17 cellular contexts compared by ENCODE assay signal in the genomic region with DNA sequence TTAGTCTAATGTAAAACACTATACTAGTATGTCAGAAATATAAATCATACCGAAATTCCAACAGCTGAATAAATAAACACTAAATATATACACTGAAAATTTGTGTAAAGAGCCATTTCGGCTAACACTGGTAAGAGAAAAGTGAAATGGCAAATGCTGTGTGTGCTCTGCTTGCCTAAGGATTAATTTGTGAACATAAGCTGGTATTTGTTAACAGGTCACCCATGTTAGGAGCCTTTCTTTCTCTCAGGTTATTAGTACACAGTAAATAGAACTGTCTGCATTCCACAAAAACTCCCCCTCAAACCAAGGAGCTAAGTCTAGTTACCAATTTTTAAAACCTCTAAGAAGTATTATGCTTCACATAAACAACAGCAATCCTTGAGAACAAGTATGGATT. TPM values are rescaled to one million over a fixed set of nuclear protein-coding genes. Genes with fewer than 3 reads are reported as not detected.
DNase-seq lines count a peak whose midpoint lies in the region; ATAC-seq, FAIRE-seq and TF ChIP-seq lines count a peak whose summit lies in the region.
"Had no signal": no experiment of that assay in that cellular context is flagged by ENCODE, and none has a peak within 500 bp of the region (broad histone marks: within the 10 kb centered on the region; RNA-seq: fewer than 3 reads in every experiment).

No MANE protein-coding gene starts in this region.

- no peaks in the 10 kb centered on the region for H3K27me3 Mint-ChIP-seq in memory B cell

- no peaks in the 10 kb centered on the region for H3K27me3 ChIP-seq in GM12878 (replicated peaks in 1 of 2; ENCODE audit: control insufficient read depth in 2 of 2, insufficient read depth in 2 of 2, low read length in 1 of 2)
- H3K27me3 ChIP-seq in stomach smooth muscle (ENCODE audit: control insufficient read depth in 1 of 2, insufficient read depth in 2 of 2, low read length in 2 of 2) = no peaks in the 10 kb centered on the region

- TF ChIP-seq EP300 in GM12878 (IDR thresholded peaks at IDR 0.05; ENCODE audit: borderline replicate concordance in 1 of 2, control insufficient read depth in 1 of 2, low read depth in 2 of 2, low read length in 2 of 2) = no peak

- peaks cover 49% of the 10 kb centered on the region for H3K36me3 ChIP-seq in KOPT-K1 (ENCODE audit: insufficient read depth, low read length)
- H3K36me3 ChIP-seq in GM12878 (ENCODE audit: control insufficient read depth in 2 of 2, insufficient read depth in 2 of 2, low read length in 1 of 2) = peaks cover 0 to 5% of the 10 kb centered on the region in 2 experiments; a peak in 2 of 4 replicates
- H3K36me3 ChIP-seq in stomach smooth muscle (ENCODE audit: control insufficient read depth in 2 of 2, insufficient read depth in 2 of 2, low read length in 2 of 2) = no peaks in the 10 kb centered on the region

- H3K4me1 ChIP-seq in GM12878 (ENCODE audit: control insufficient read depth, insufficient read depth, low read length) (0 out of 2 replicates have a peak, but pooled peaks cover 2% of the 10 kb centered on the region), stomach smooth muscle (ENCODE audit: control insufficient read depth, insufficient read depth, low read length) (peaks cover 16% of the 10 kb centered on the region)

- H3K9me3 ChIP-seq in KOPT-K1 (ENCODE audit: insufficient read depth, low read length, poor library complexity, severe bottlenecking) (no peaks in the 10 kb centered on the region), GM12878 (replicated peaks; ENCODE audit: control insufficient read depth, insufficient read depth, low read length) (no peaks in the 10 kb centered on the region), stomach smooth muscle (ENCODE audit: control insufficient read depth in 2 of 2, low read length in 2 of 2) (no peaks in the 10 kb centered on the region)

- no peak overlapping the region for H3K4me3 ChIP-seq in GM12878
- H3K4me3 ChIP-seq in stomach smooth muscle (ENCODE audit: low read length in 2 of 2) = no peak overlapping the region

- TF ChIP-seq CTCF in GM12878 (IDR thresholded peaks at IDR 0.05 in 2 of 3, conservative IDR thresholded peaks at IDR 0.05 in 1 of 3; ENCODE audit: control insufficient read depth in 2 of 3, extremely low read depth in 1 of 3, insufficient read depth in 1 of 3, low read depth in 3 of 3, low read length in 3 of 3) (no peak), omental fat pad (IDR thresholded peaks at IDR 0.05) (no peak)

- RAD21 ChIA-PET in GM12878 (lab: Charles Lee; ENCODE audit: unreplicated experiment) = interaction anchor here (1.0 to 1.8 kb wide), 3 partner anchors 118 to 133 kb away, joined by 3 to 4 read pairs (median 3); no protein-coding TSS in a partner anchor

- WGBS in GM12878 (ENCODE audit: insufficient coverage, insufficient replicate concordance, low lambda C conversion rate, missing lambda C conversion rate) = 93% methylated on average over 2 of the region's 2 CpGs

- H4K20me1 ChIP-seq in GM12878 (ENCODE audit: control insufficient read depth, insufficient read depth) = no peaks in the 10 kb centered on the region

- FAIRE-seq in GM12878 (lab: Jason Lieb, UNC) = no peak
- FAIRE-seq: endothelial cell of umbilical vein, G401.6 had no signal

- POLR2A ChIA-PET in GM12878 (lab: Charles Lee) = interaction anchor here (1.4 to 2.4 kb wide), 4 partner anchors 8 to 26 kb away, joined by 3 to 16 read pairs (median 5); no protein-coding TSS in a partner anchor

- H3K27ac Mint-ChIP-seq in memory B cell = peak overlapping the region; percentile 77
- H3K27ac Mint-ChIP-seq: activated T-helper 1 cell treated with anti-CD3 and anti-CD28 coated beads, Interleukin-12 subunit alpha, Interleukin-12 subunit beta, Interleukin-2, Interleukin-4 antibody, amounts not matched to agents 30 ng/mL and 10 ng/mL and 1 ng/mL, durations not matched to agents 14 hours and 24 hours and 36 hours had no signal

- TF ChIP-seq RAD21 in GM12878 (IDR thresholded peaks at IDR 0.05; ENCODE audit: insufficient read depth, low read depth, low read length) = no peak

- ATAC-seq in GM12878 = no peak
- no peak for ATAC-seq in memory B cell (ENCODE audit: low read depth)
- no peak for ATAC-seq in HG03139 (IDR thresholded peaks at IDR 0.05; ENCODE audit: unreplicated experiment)
- no peak for ATAC-seq in omental fat pad (ENCODE audit: low FRiP score)
- no peak for ATAC-seq in GM18907 (IDR thresholded peaks at IDR 0.05; ENCODE audit: unreplicated experiment)

- TF ChIP-seq POLR2A in GM12878 (IDR thresholded peaks at IDR 0.05; ENCODE audit: low read depth, low read length) = no peak

- no peaks in the 10 kb centered on the region for H3K9me3 Mint-ChIP-seq in memory B cell
- H3K9me3 Mint-ChIP-seq: activated T-helper 1 cell treated with anti-CD3 and anti-CD28 coated beads, Interleukin-12 subunit alpha, Interleukin-12 subunit beta, Interleukin-2, Interleukin-4 antibody, amounts not matched to agents 30 ng/mL and 10 ng/mL and 1 ng/mL, durations not matched to agents 14 hours and 24 hours and 36 hours had no signal

- H3K9ac ChIP-seq in GM12878 (ENCODE audit: control insufficient read depth, insufficient read depth, low read length) = no peak overlapping the region
- peak overlapping the region in 1 of 2 donors; percentile 47 for H3K9ac ChIP-seq in stomach smooth muscle (ENCODE audit: low read length in 2 of 2)

- H2AFZ ChIP-seq in GM12878 (ENCODE audit: control insufficient read depth, low read depth, low read length) = no peak overlapping the region

- peaks cover 18% of the 10 kb centered on the region for H3K36me3 Mint-ChIP-seq in memory B cell

- CTCF ChIA-PET in GM12878 (lab: Yijun Ruan, JAX) = interaction anchor here (0.8 to 1.8 kb wide), 7 partner anchors 9 to 90 kb away, joined by 3 to 8 read pairs (median 3); no protein-coding TSS in a partner anchor

- SMC1A ChIA-PET in GM12878 (lab: Charles Lee; ENCODE audit: uncharacterized antibody, unreplicated experiment) = interaction anchor here (0.8 to 3.7 kb wide), 18 partner anchors 8 to 162 kb away, joined by 3 to 39 read pairs (median 4); no protein-coding TSS in a partner anchor

- in situ Hi-C loops in GM12878 (cut with MboI) = no loop called here

- H3K79me2 ChIP-seq in GM12878 (ENCODE audit: control insufficient read depth, insufficient read depth, low read length) = peaks cover 56% of the 10 kb centered on the region

- peak overlapping the region; percentile 37 for H3K27ac ChIP-seq in KOPT-K1 (ENCODE audit: low read depth, low read length, poor library complexity, severe bottlenecking)
- H3K27ac ChIP-seq in GM12878 (ENCODE audit: control insufficient read depth, insufficient read depth) = no peak overlapping the region
- peak overlapping the region; percentile 2 for H3K27ac ChIP-seq in stomach smooth muscle (ENCODE audit: low read length)
- H3K27ac ChIP-seq: C4-2B had no signal

- BruUV-seq in GM12878 (replicated peaks; lab: Mats Ljungman, UMichigan) = TSS peak; percentile 5

- intact Hi-C loops in GM12878 (cut with micrococcal nuclease; ENCODE audit: unreplicated experiment) = no loop called here

- H3K4me3 Mint-ChIP-seq in memory B cell = no peak overlapping the region
- H3K4me3 Mint-ChIP-seq: activated T-helper 1 cell treated with anti-CD3 and anti-CD28 coated beads, Interleukin-12 subunit alpha, Interleukin-12 subunit beta, Interleukin-2, Interleukin-4 antibody, amounts not matched to agents 30 ng/mL and 10 ng/mL and 1 ng/mL, durations not matched to agents 14 hours and 24 hours and 36 hours had no signal

- no peak for DNase-seq in GM12878 (ENCODE audit: low read depth, low spot score)
- no peak for DNase-seq in memory B cell (ENCODE audit: low spot score in 2 of 2)
- no peak for DNase-seq in cerebellum (ENCODE audit: low spot score)
- DNase-seq in omental fat pad (ENCODE audit: low spot score) = no peak
- DNase-seq: activated CD4-positive, alpha-beta T cell treated with anti-CD3 and anti-CD28 coated beads for 1 hour; mammary epithelial cell; NCI-H1694; NK-92 treated with Interleukin-12 subunit alpha and Interleukin-12 subunit beta, amount 100 ng/mL, for 24 hours; SW 1271 had no signal

- no peak overlapping the region for H3K4me2 ChIP-seq in GM12878 (ENCODE audit: control insufficient read depth, insufficient read depth)

- H3K4me1 Mint-ChIP-seq in memory B cell = peaks cover 63% of the 10 kb centered on the region

TF ChIP-seq in GM12878, 131 proteins besides CTCF, POLR2A, EP300 and RAD21 (continues in another document):
- TF ChIP-seq, protein P1, sequence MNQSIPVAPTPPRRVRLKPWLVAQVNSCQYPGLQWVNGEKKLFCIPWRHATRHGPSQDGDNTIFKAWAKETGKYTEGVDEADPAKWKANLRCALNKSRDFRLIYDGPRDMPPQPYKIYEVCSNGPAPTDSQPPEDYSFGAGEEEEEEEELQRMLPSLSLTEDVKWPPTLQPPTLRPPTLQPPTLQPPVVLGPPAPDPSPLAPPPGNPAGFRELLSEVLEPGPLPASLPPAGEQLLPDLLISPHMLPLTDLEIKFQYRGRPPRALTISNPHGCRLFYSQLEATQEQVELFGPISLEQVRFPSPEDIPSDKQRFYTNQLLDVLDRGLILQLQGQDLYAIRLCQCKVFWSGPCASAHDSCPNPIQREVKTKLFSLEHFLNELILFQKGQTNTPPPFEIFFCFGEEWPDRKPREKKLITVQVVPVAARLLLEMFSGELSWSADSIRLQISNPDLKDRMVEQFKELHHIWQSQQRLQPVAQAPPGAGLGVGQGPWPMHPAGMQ (IDR thresholded peaks at IDR 0.05; ENCODE audit: borderline replicate concordance) = no peak
- TF ChIP-seq RB1 (IDR thresholded peaks at IDR 0.05; ENCODE audit: borderline replicate concordance) = no peak

RNA-seq across cellular contexts. Expression of a gene that starts 27.0 kb away (rescaled TPM):
- total RNA-seq in GM12878 (2013; cell fraction: nucleolus; rRNA removed) = 309 and 344 TPM in 2 replicates
- 156 and 169 TPM in 2 replicates for total RNA-seq in GM12878 (2014; rRNA removed)
- 187 and 191 TPM in 2 replicates for total RNA-seq in GM12878 (2014; rRNA removed; fragmentation: Illumina TruSeq; extraction: Trizol)
- total RNA-seq in GM12878 (2021) = 187 and 196 TPM in 2 replicates
- 55.1 TPM for polyA plus RNA-seq in GM12878 (2011; ENCODE audit: low read depth)
- 215 and 245 TPM in 2 replicates for polyA plus RNA-seq in GM12878 (2011; rRNA removed)
- 120 and 132 TPM in 2 replicates for polyA plus RNA-seq in GM12878 (2011; cell fraction: cytosol; rRNA removed)
- 189 and 251 TPM in 2 replicates for polyA plus RNA-seq in GM12878 (2011; cell fraction: nucleus; rRNA removed)
- 82.4 and 87.4 TPM in 2 replicates for polyA plus RNA-seq in GM12878 (2012)
- polyA plus RNA-seq in GM12878 (2014; fragmentation: Illumina TruSeq; extraction: Trizol) = 241 and 312 TPM in 2 replicates
- 100 to 1,000 TPM; 187 to 195 TPM for polyA plus RNA-seq in GM12878 (2014; fragmentation: Nextera tagmentation; extraction: Ambion mirVana)
- 162 and 163 TPM in 2 replicates for polyA plus RNA-seq in GM12878 (2014; rRNA removed)
- polyA plus RNA-seq in GM12878 (2016; fragmentation: Nextera tagmentation; extraction: Ambion mirVana) = 100 to 1,000 TPM; 226 to 229 TPM
- 305 and 322 TPM in 2 replicates for polyA minus RNA-seq in GM12878 (2011; rRNA and poly(A)+ RNA removed)
- 104 and 118 TPM in 2 replicates for polyA minus RNA-seq in GM12878 (2011; cell fraction: cytosol; rRNA and poly(A)+ RNA removed)
- 126 and 135 TPM in 2 replicates for polyA minus RNA-seq in GM12878 (2011; cell fraction: nucleus; rRNA and poly(A)+ RNA removed)
- 50.4 TPM for total RNA-seq in cerebellum
- 100 to 1,000 TPM; 125 to 251 (median 186) TPM for total RNA-seq in omental fat pad
